10 cellular contexts compared by ENCODE assay signal in genomic region chr19:51590441-51590840, GRCh38. TPM values are rescaled to one million over a fixed set of nuclear protein-coding genes. Genes with fewer than 3 reads are reported as not detected.
"Had no signal": no experiment of that assay in that cellular context is flagged by ENCODE, and none has a peak within 500 bp of the region (broad histone marks: within the 10 kb centered on the region; RNA-seq: fewer than 3 reads in every experiment).

No MANE protein-coding gene starts in this region.

- H3K9ac ChIP-seq: KMS-11 had no signal

- H3K27ac ChIP-seq: HL-60, KMS-11 had no signal

- H3K27me3 Mint-ChIP-seq: IgD-negative memory B cell had no signal

- H3K4me2 ChIP-seq: KMS-11 had no signal

- FAIRE-seq: HepG2, HTR-8/SVneo had no signal

- ATAC-seq: HepG2 had no signal

- DNase-seq: IMR-90, KBM-7, KG1 had no signal

- H3K27ac Mint-ChIP-seq: IgD-negative memory B cell had no signal

RNA-seq across cellular contexts. Expression of gene SIGLEC5, which starts 39.8 kb away (rescaled TPM):
- total RNA-seq: HepG2, HT-29, HT1080, IMR-90 had no signal
- polyA plus RNA-seq: HepG2, IgD-negative memory B cell, IMR-90 had no signal

RNA-seq across cellular contexts. Expression of gene SIGLEC14, which starts 56.2 kb away (rescaled TPM):
- total RNA-seq: HT-29, IMR-90 had no signal
- polyA plus RNA-seq: IMR-90 had no signal

RNA-seq across cellular contexts. Expression of gene SIGLEC6, which starts 59.0 kb away (rescaled TPM):
- total RNA-seq: HepG2, HT-29, HT1080, IMR-90 had no signal
- polyA plus RNA-seq: HepG2, IMR-90 had no signal
